23 cellular contexts compared by ENCODE assay signal in the genomic region with DNA sequence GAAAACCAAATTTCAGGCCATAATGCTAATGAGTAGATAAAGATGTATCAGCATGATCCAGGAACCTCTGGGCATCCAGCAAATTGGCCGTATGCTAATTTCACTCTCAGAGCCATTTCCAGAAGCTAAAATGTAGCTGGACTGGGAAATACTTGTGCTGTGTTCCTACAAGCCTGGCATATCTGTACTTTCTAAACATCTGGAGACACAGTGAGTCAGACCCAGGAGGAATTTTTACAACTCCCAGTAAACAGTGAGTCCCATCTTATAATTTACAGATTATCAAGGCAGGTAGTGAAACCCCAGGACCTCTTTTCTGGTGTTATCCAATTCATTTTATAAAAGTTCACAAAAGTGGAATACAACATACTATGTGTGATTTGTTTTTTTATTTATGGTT.
A peak's percentile ranks its signal among the peaks of the same experiment; 100 is the strongest.
DNase-seq lines count a peak whose midpoint lies in the region; TF ChIP-seq lines count a peak whose summit lies in the region.
"Had no signal": no experiment of that assay in that cellular context is flagged by ENCODE, and none has a peak within 500 bp of the region (broad histone marks: within the 10 kb centered on the region; RNA-seq: fewer than 3 reads in every experiment).

No MANE protein-coding gene starts in this region.

- no peak overlapping the region for H3K4me2 ChIP-seq in SK-N-SH

- POLR2A ChIA-PET in SK-N-SH (lab: Yijun Ruan, JAX) = no interaction called here

- H3K9me2 ChIP-seq in SK-N-SH = no peaks in the 10 kb centered on the region

- no peaks in the 10 kb centered on the region for H3K36me3 ChIP-seq in adipocyte (ENCODE audit: control insufficient read depth, insufficient read depth, low read length, severe bottlenecking)
- no peaks in the 10 kb centered on the region for H3K36me3 ChIP-seq in tibial artery
- no peaks in the 10 kb centered on the region for H3K36me3 ChIP-seq in SK-N-SH (replicated peaks in 1 of 2; ENCODE audit: control insufficient read depth in 1 of 2, insufficient read depth in 2 of 2, low read length in 1 of 2)
- H3K36me3 ChIP-seq: gastroesophageal sphincter, transverse colon had no signal

- no peak for TF ChIP-seq RAD21 in SK-N-SH (IDR thresholded peaks at IDR 0.05; ENCODE audit: low read length)

- CTCF ChIA-PET in SK-N-SH (lab: Yijun Ruan, JAX) = no interaction called here

- H4K20me1 ChIP-seq in SK-N-SH (ENCODE audit: insufficient read depth) = no peaks in the 10 kb centered on the region

- intact Hi-C loops in tibial artery (cut with DNase I; ENCODE audit: low total_unique reads) = no loop called here

- no peak overlapping the region for H3K27ac ChIP-seq in tibial artery
- H3K27ac ChIP-seq in SK-N-SH (ENCODE audit: low read depth in 2 of 2, low read length in 1 of 2) = no peak overlapping the region
- H3K27ac ChIP-seq: gastroesophageal sphincter, transverse colon had no signal

- H3K27me3 ChIP-seq in adipocyte (replicated peaks; ENCODE audit: control insufficient read depth, insufficient read depth, low read length) (no peaks in the 10 kb centered on the region), tibial artery (no peaks in the 10 kb centered on the region), SK-N-SH (ENCODE audit: insufficient read depth) (no peaks in the 10 kb centered on the region)
- H3K27me3 ChIP-seq: gastroesophageal sphincter, transverse colon had no signal

- H2AFZ ChIP-seq in SK-N-SH (ENCODE audit: low read depth) = no peak overlapping the region

- no peaks in the 10 kb centered on the region for H3F3A ChIP-seq in SK-N-SH (replicated peaks; ENCODE audit: insufficient read depth)

- in situ Hi-C loops in KBM-7 (cut with MboI; ENCODE audit: low pct_unique_long_range_greater_than_20kb, low sequenced_read_pairs) = no loop called here

- H3K9ac ChIP-seq in adipocyte (ENCODE audit: low read length) (no peak overlapping the region), SK-N-SH (no peak overlapping the region)

- 22% methylated on average over 1 of the region's 1 CpG for WGBS in SK-N-SH (ENCODE audit: low lambda C conversion rate)

- H3K4me3 ChIP-seq in adipocyte (ENCODE audit: low read length) (no peak overlapping the region), tibial artery (no peak overlapping the region), SK-N-SH (ENCODE audit: low read depth in 2 of 2, low read length in 1 of 2) (no peak overlapping the region)
- H3K4me3 ChIP-seq: gastroesophageal sphincter, lung, transverse colon had no signal

- H3K4me1 ChIP-seq in adipocyte (ENCODE audit: control insufficient read depth, insufficient read depth, low read length) = no peaks in the 10 kb centered on the region
- H3K4me1 ChIP-seq in tibial artery = no peaks in the 10 kb centered on the region
- no peaks in the 10 kb centered on the region for H3K4me1 ChIP-seq in SK-N-SH (ENCODE audit: control insufficient read depth in 1 of 2, insufficient read depth in 2 of 2, low read depth in 1 of 2, low read length in 1 of 2)
- H3K4me1 ChIP-seq: gastroesophageal sphincter, transverse colon had no signal

- H3K9me3 ChIP-seq in adipocyte (ENCODE audit: control insufficient read depth, low read length) (peaks cover 6% of the 10 kb centered on the region), tibial artery (peaks cover 0 to 8% (median 0%) of the 10 kb centered on the region in 3 donors), SK-N-SH (no peaks in the 10 kb centered on the region)

- DNase-seq in HPDE6-E6E7 (ENCODE audit: extremely low spot score) (peak; percentile 4), adipocyte (ENCODE audit: low read depth) (peak; percentile 25), fibroblast of gingiva (ENCODE audit: low read depth) (peak; percentile 8), non-pigmented ciliary epithelial cell (ENCODE audit: low read depth) (peak; percentile 23), KBM-7 (no peak), tibial artery (no peak), NCI-H187 treated with DMSO at 0.1 percent for 48 hours (lab: John Stamatoyannopoulos, UW) (no peak), SK-N-SH (no peak)
- DNase-seq: activated CD4-positive, alpha-beta T cell treated with anti-CD3 and anti-CD28 coated beads for 36 hours; activated gamma-delta T cell; activated T-cell treated with anti-CD3 and anti-CD28 coated beads, Interleukin-2, amount 50 U/mL, for 1 hour; CD4-positive, alpha-beta memory T cell; central memory CD4-positive, alpha-beta T cell; dermis blood vessel endothelial cell; DMS 273 treated with DMSO at 0.1 percent for 48 hours; HFFc6; NCI-H2171; NCI-H526; posterior cingulate gyrus; stimulated activated CD8-positive, alpha-beta memory T cell treated with anti-CD3 and anti-CD28 coated beads, Interleukin-4, amount 100 ng/mL, for 48 hours; transverse colon had no signal

- TF ChIP-seq EP300 in SK-N-SH (IDR thresholded peaks at IDR 0.05; ENCODE audit: borderline replicate concordance in 1 of 2, low read depth in 1 of 2, low read length in 1 of 2) = no peak

- no peaks in the 10 kb centered on the region for H3K79me2 ChIP-seq in SK-N-SH (ENCODE audit: insufficient read depth)

- TF ChIP-seq CTCF in tibial artery (IDR thresholded peaks at IDR 0.05) = no peak
- no peak for TF ChIP-seq CTCF in SK-N-SH (IDR thresholded peaks at IDR 0.05)

TF ChIP-seq in SK-N-SH, 30 proteins besides CTCF, POLR2A, EP300 and RAD21:
- TF ChIP-seq SIN3A (IDR thresholded peaks at IDR 0.05; ENCODE audit: borderline replicate concordance, low read depth, low read length) = no peak

Comparison
In these comparisons a context has a peak if more than half of its experiments do, and no peak if none do; other contexts are left out.
1. DNase-seq: peak in HPDE6-E6E7 (single experiment), adipocyte (single experiment), fibroblast of gingiva (single experiment) and non-pigmented ciliary epithelial cell (single experiment); none in KBM-7 (single experiment), tibial artery (0 of 2), NCI-H187 treated with DMSO at 0.1 percent for 48 hours (single experiment) and SK-N-SH (single experiment).